ENCODE assay signal across 8 cellular contexts in the genomic region with DNA sequence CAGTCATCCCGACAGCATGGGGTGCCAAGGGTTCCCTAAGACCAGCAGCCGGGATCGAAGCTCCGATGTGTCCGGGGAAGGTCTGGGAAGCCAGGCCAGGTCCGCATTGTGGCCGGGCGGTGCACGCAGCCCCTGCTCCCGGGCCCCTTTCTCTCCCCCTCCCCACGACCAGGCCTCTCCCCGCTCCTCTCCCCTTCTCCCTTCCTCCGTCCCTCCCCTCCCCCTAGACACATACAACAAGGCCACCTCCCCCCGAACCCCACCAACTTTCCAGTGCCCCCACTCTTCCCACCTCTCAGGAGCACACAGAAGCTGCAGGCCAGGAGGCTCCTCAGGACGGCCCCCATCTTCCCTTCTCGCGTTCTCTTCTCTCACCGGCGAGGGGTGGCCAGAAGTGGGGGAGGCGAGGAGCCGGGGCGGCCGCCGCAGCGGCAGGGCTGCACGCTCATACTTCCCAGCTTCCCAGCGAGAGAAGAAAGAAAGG. TPM values are rescaled to one million over a fixed set of nuclear protein-coding genes. Genes with fewer than 3 reads are reported as not detected.
DNase-seq lines count a peak whose midpoint lies in the region; ATAC-seq and TF ChIP-seq lines count a peak whose summit lies in the region.

No MANE protein-coding gene starts in this region.

- TF ChIP-seq CTCF in AG04450 (IDR thresholded peaks at IDR 0.05; ENCODE audit: low read depth, low read length) (no peak), sigmoid colon (IDR thresholded peaks at IDR 0.05) (no peak)

- no peak for TF ChIP-seq POLR2A in sigmoid colon (IDR thresholded peaks at IDR 0.05)

- no peak for TF ChIP-seq EP300 in sigmoid colon (IDR thresholded peaks at IDR 0.05)

- H3F3A ChIP-seq in GM23248 (ENCODE audit: insufficient read depth), result peaks cover 13% of the 10 kb centered on the region; the same call in 1 of the 2 replicates

- peak overlapping the region; percentile 61 for H3K27ac ChIP-seq in AG04450 (ENCODE audit: low read depth, low read length)
- H3K27ac ChIP-seq in GM23248, result peak overlapping the region; percentile 90
- peak overlapping the region; percentile 89 for H3K27ac ChIP-seq in right cardiac atrium (ENCODE audit: low read length)
- H3K27ac ChIP-seq in sigmoid colon, result peak overlapping the region; percentile 95 to 99 (median 97)

- no peaks in the 10 kb centered on the region for H3K9me3 Mint-ChIP-seq in activated T-helper 1 cell treated with anti-CD3 and anti-CD28 coated beads, Interleukin-12 subunit alpha, Interleukin-12 subunit beta, Interleukin-2, Interleukin-4 antibody, amounts not matched to agents 30 ng/mL and 10 ng/mL and 1 ng/mL, durations not matched to agents 14 hours and 24 hours and 36 hours

- H3K9me3 ChIP-seq in AG04450 (ENCODE audit: control insufficient read depth, insufficient read depth, low read length) (no peaks in the 10 kb centered on the region), GM23248 (ENCODE audit: low read depth) (no peaks in the 10 kb centered on the region), right cardiac atrium (ENCODE audit: control insufficient read depth, low read length) (no peaks in the 10 kb centered on the region), sigmoid colon (no peaks in the 10 kb centered on the region)

- no peak overlapping the region for H3K27ac Mint-ChIP-seq in activated T-helper 1 cell treated with anti-CD3 and anti-CD28 coated beads, Interleukin-12 subunit alpha, Interleukin-12 subunit beta, Interleukin-2, Interleukin-4 antibody, amounts not matched to agents 30 ng/mL and 10 ng/mL and 1 ng/mL, durations not matched to agents 14 hours and 24 hours and 36 hours

- peak overlapping the region; percentile 93 for H2AFZ ChIP-seq in GM23248

- H3K9me2 ChIP-seq in GM23248 (ENCODE audit: insufficient read depth), result no peaks in the 10 kb centered on the region

- H3K36me3 ChIP-seq in GM23248 (ENCODE audit: low read depth) (no peaks in the 10 kb centered on the region), sigmoid colon (no peaks in the 10 kb centered on the region)

- H3K4me1 Mint-ChIP-seq in activated T-helper 1 cell treated with anti-CD3 and anti-CD28 coated beads, Interleukin-12 subunit alpha, Interleukin-12 subunit beta, Interleukin-2, Interleukin-4 antibody, amounts not matched to agents 30 ng/mL and 10 ng/mL and 1 ng/mL, durations not matched to agents 14 hours and 24 hours and 36 hours (ENCODE audit: low read depth), result peaks cover 14% of the 10 kb centered on the region

- 1 to 2% methylated on average over 18 to 27 of the region's 27 CpGs for WGBS in GM23248 (ENCODE audit: low coverage in 1 of 2, low lambda C conversion rate in 2 of 2, missing lambda C conversion rate in 2 of 2), 2 experiments
- under 1% methylated on average over 26 of the region's 27 CpGs for WGBS in right cardiac atrium
- WGBS in sigmoid colon, 2 donors, result 0 to 1% methylated on average over 27 of the region's 27 CpGs

- H3K4me1 ChIP-seq in GM23248 (ENCODE audit: insufficient read depth) (0 out of 2 replicates have a peak, but pooled peaks cover 7% of the 10 kb centered on the region), right cardiac atrium (ENCODE audit: control insufficient read depth, insufficient read depth, low read length) (no peaks in the 10 kb centered on the region), sigmoid colon (peaks cover 0 to 24% (median 13%) of the 10 kb centered on the region in 4 donors)

- H3K79me2 ChIP-seq in GM23248 (ENCODE audit: insufficient read depth), result peaks cover 53% of the 10 kb centered on the region

- peaks cover 2% of the 10 kb centered on the region for H3K36me3 Mint-ChIP-seq in activated T-helper 1 cell treated with anti-CD3 and anti-CD28 coated beads, Interleukin-12 subunit alpha, Interleukin-12 subunit beta, Interleukin-2, Interleukin-4 antibody, amounts not matched to agents 30 ng/mL and 10 ng/mL and 1 ng/mL, durations not matched to agents 14 hours and 24 hours and 36 hours (ENCODE audit: low read depth)

- peaks cover 45% of the 10 kb centered on the region for H3K27me3 Mint-ChIP-seq in activated T-helper 1 cell treated with anti-CD3 and anti-CD28 coated beads, Interleukin-12 subunit alpha, Interleukin-12 subunit beta, Interleukin-2, Interleukin-4 antibody, amounts not matched to agents 30 ng/mL and 10 ng/mL and 1 ng/mL, durations not matched to agents 14 hours and 24 hours and 36 hours (ENCODE audit: insufficient read depth)

- no peaks in the 10 kb centered on the region for H4K20me1 ChIP-seq in GM23248 (ENCODE audit: insufficient read depth)

- POLR2A ChIA-PET in AG04450 (lab: Yijun Ruan, JAX), result interaction anchor here (0.5 to 1.5 kb wide), 25 partner anchors 8 to 471 kb away, joined by 3 to 18 read pairs (median 4); a partner anchor contains a TSS

- peak overlapping the region; percentile 82 for H3K4me3 Mint-ChIP-seq in activated T-helper 1 cell treated with anti-CD3 and anti-CD28 coated beads, Interleukin-12 subunit alpha, Interleukin-12 subunit beta, Interleukin-2, Interleukin-4 antibody, amounts not matched to agents 30 ng/mL and 10 ng/mL and 1 ng/mL, durations not matched to agents 14 hours and 24 hours and 36 hours

- in situ Hi-C loops in GM23248 (cut with MboI), result no loop called here

- intact Hi-C loops in activated T-helper 1 cell treated with anti-CD3 and anti-CD28 coated beads, Interleukin-12 subunit alpha, Interleukin-12 subunit beta, Interleukin-2, Interleukin-4 antibody, amounts not matched to agents 30 ng/mL and 10 ng/mL and 1 ng/mL, durations not matched to agents 14 hours and 24 hours and 36 hours (cut with micrococcal nuclease), result loop anchor here (5.0 kb wide), 2 partner anchors 94 to 194 kb away; a partner anchor contains a TSS
- intact Hi-C loops in right cardiac atrium (cut with DNase I) (loop anchor here in 1 of 4 donors (5.0 to 10.0 kb wide), 2 partner anchors 92 to 184 kb away; no protein-coding TSS in a partner anchor), sigmoid colon (cut with DNase I) (loop anchor here (5.0 to 10.0 kb wide), 4 partner anchors 66 to 222 kb away; no protein-coding TSS in a partner anchor)

- peak overlapping the region; percentile 88 for H3K9ac ChIP-seq in GM23248

- ATAC-seq in right cardiac atrium, result peak in 1 of 2 donors; percentile 35
- no peak for ATAC-seq in GM18861 (IDR thresholded peaks at IDR 0.05; ENCODE audit: unreplicated experiment)

- H3K27me3 ChIP-seq in AG04450 (ENCODE audit: control insufficient read depth, insufficient read depth, low read length) (no peaks in the 10 kb centered on the region), GM23248 (replicated peaks; ENCODE audit: insufficient read depth) (no peaks in the 10 kb centered on the region), right cardiac atrium (ENCODE audit: control insufficient read depth, insufficient read depth) (no peaks in the 10 kb centered on the region), sigmoid colon (no peaks in the 10 kb centered on the region)

- no peak for DNase-seq in AG04450 (ENCODE audit: low read depth, low spot score)
- peak; percentile 51 for DNase-seq in GM23248
- DNase-seq in activated T-helper 1 cell treated with anti-CD3 and anti-CD28 coated beads, Interleukin-12 subunit alpha, Interleukin-12 subunit beta, Interleukin-2, Interleukin-4 antibody, amounts not matched to agents 30 ng/mL and 10 ng/mL and 1 ng/mL, durations not matched to agents 14 hours and 24 hours and 36 hours (ENCODE audit: low spot score), result no peak
- DNase-seq in right cardiac atrium, result peak in 1 of 3 donors; percentile 50
- DNase-seq in sigmoid colon, result no peak
- no peak for DNase-seq in dermis blood vessel endothelial cell
- no peak for DNase-seq in activated CD4-positive, alpha-beta T cell treated with anti-CD3 and anti-CD28 coated beads for 4 hours

- H3K4me2 ChIP-seq in GM23248 (ENCODE audit: unreplicated experiment), result peak overlapping the region; percentile 89

- H3K4me3 ChIP-seq in AG04450 (ENCODE audit: low read depth, low read length) (peak overlapping the region; percentile 99), GM23248 (peak overlapping the region; percentile 85), right cardiac atrium (ENCODE audit: low read length) (peak overlapping the region; percentile 62), sigmoid colon (peak overlapping the region; percentile 63 to 81 (median 72))

- CTCF ChIA-PET in AG04450 (lab: Charles Lee), result interaction anchor here (0.6 to 0.9 kb wide), 2 partner anchors 28 to 61 kb away, joined by 4 to 5 read pairs; no protein-coding TSS in a partner anchor

RNA-seq across cellular contexts. Expression of a gene that starts 0.4 kb away (rescaled TPM):
- polyA plus RNA-seq in AG04450 (2011; rRNA removed) (18.4 and 21.2 TPM in 2 replicates), GM23248 (2016; fragmentation: Nextera tagmentation; extraction: Ambion mirVana) (10.3 and 10.8 TPM in 2 replicates), right cardiac atrium (4.0 TPM), sigmoid colon (1 to 10 TPM; 1.8 to 7.2 (median 4.8) TPM)
- 145 and 160 TPM in 2 replicates for polyA minus RNA-seq in AG04450 (2011; rRNA and poly(A)+ RNA removed)
- 19.2 and 20.1 TPM in 2 replicates for total RNA-seq in GM23248 (2014; rRNA removed; shearing (Covaris generic))
- 5.5 and 5.6 TPM in 2 replicates for total RNA-seq in activated T-helper 1 cell treated with anti-CD3 and anti-CD28 coated beads, Interleukin-12 subunit alpha, Interleukin-12 subunit beta, Interleukin-2, Interleukin-4 antibody, amounts not matched to agents 30 ng/mL and 10 ng/mL and 1 ng/mL, durations not matched to agents 14 hours and 24 hours and 36 hours
- total RNA-seq in right cardiac atrium (10 to 100 TPM; 18.3 to 23.9 (median 21.1) TPM), sigmoid colon (10 to 100 TPM; 36.0 to 55.1 (median 41.6) TPM), dermis blood vessel endothelial cell (57.2 and 64.6 TPM in 2 replicates)
